In genomic region chr5:149581931-149582768, GRCh38 we compare ENCODE assay signal across 9 cellular contexts. TPM values are rescaled to one million over a fixed set of nuclear protein-coding genes. Genes with fewer than 3 reads are reported as not detected.
A peak's percentile ranks its signal among the peaks of the same experiment; 100 is the strongest.
DNase-seq lines count a peak whose midpoint lies in the region; ATAC-seq and TF ChIP-seq lines count a peak whose summit lies in the region.
"Had no signal": no experiment of that assay in that cellular context is flagged by ENCODE, and none has a peak within 500 bp of the region (broad histone marks: within the 10 kb centered on the region; RNA-seq: fewer than 3 reads in every experiment).

No MANE protein-coding gene starts in this region.

- H3K4me3 Mint-ChIP-seq in activated T-helper 1 cell treated with anti-CD3 and anti-CD28 coated beads, Interleukin-12 subunit alpha, Interleukin-12 subunit beta, Interleukin-2, Interleukin-4 antibody, amounts not matched to agents 30 ng/mL and 10 ng/mL and 1 ng/mL, durations not matched to agents 14 hours and 24 hours and 36 hours, result peak overlapping the region; percentile 43

- H3K4me2 ChIP-seq in hepatocyte, result peak overlapping the region; percentile 83

- H3K9me2 ChIP-seq in hepatocyte (replicated peaks; ENCODE audit: insufficient read depth), result no peaks in the 10 kb centered on the region

- no peaks in the 10 kb centered on the region for H3K9me3 Mint-ChIP-seq in activated T-helper 1 cell treated with anti-CD3 and anti-CD28 coated beads, Interleukin-12 subunit alpha, Interleukin-12 subunit beta, Interleukin-2, Interleukin-4 antibody, amounts not matched to agents 30 ng/mL and 10 ng/mL and 1 ng/mL, durations not matched to agents 14 hours and 24 hours and 36 hours

- H3K27me3 ChIP-seq in hepatocyte, result no peaks in the 10 kb centered on the region

- ATAC-seq in HG02938 (IDR thresholded peaks at IDR 0.05; ENCODE audit: unreplicated experiment) (no peak), GM21576 (IDR thresholded peaks at IDR 0.05; ENCODE audit: unreplicated experiment) (no peak), HG03095 (IDR thresholded peaks at IDR 0.05; ENCODE audit: unreplicated experiment) (no peak)

- DNase-seq in NCI-H510A treated with DMSO at 0.1 percent for 48 hours (lab: John Stamatoyannopoulos, UW) (peak; percentile 39), NCI-H510A (lab: John Stamatoyannopoulos, UW) (no peak), hepatocyte (ENCODE audit: low spot score) (no peak), renal cortical epithelial cell (ENCODE audit: low read depth) (peak; percentile 29)
- DNase-seq in activated T-helper 1 cell treated with anti-CD3 and anti-CD28 coated beads, Interleukin-12 subunit alpha, Interleukin-12 subunit beta, Interleukin-2, Interleukin-4 antibody, amounts not matched to agents 30 ng/mL and 10 ng/mL and 1 ng/mL, durations not matched to agents 14 hours and 24 hours and 36 hours (ENCODE audit: low spot score), result no peak

- peak overlapping the region; percentile 83 for H2AFZ ChIP-seq in hepatocyte

- no peaks in the 10 kb centered on the region for H4K20me1 ChIP-seq in hepatocyte (ENCODE audit: insufficient read depth, poor library complexity, severe bottlenecking)
- H4K20me1 ChIP-seq: BLaER1 had no signal

- H3K36me3 Mint-ChIP-seq in activated T-helper 1 cell treated with anti-CD3 and anti-CD28 coated beads, Interleukin-12 subunit alpha, Interleukin-12 subunit beta, Interleukin-2, Interleukin-4 antibody, amounts not matched to agents 30 ng/mL and 10 ng/mL and 1 ng/mL, durations not matched to agents 14 hours and 24 hours and 36 hours (ENCODE audit: low read depth), result no peaks in the 10 kb centered on the region

- H3K79me2 ChIP-seq in hepatocyte, result no peaks in the 10 kb centered on the region

- 55% methylated on average over 9 of the region's 9 CpGs for WGBS in hepatocyte (ENCODE audit: low lambda C conversion rate, missing lambda C conversion rate)

- H3K4me3 ChIP-seq in hepatocyte, result no peak overlapping the region

- H3K27ac ChIP-seq in hepatocyte, result peak overlapping the region; percentile 51
- H3K27ac ChIP-seq: BLaER1 had no signal

- no peak for TF ChIP-seq CTCF in hepatocyte (IDR thresholded peaks at IDR 0.05; ENCODE audit: poor library complexity)

- H3K27ac Mint-ChIP-seq in activated T-helper 1 cell treated with anti-CD3 and anti-CD28 coated beads, Interleukin-12 subunit alpha, Interleukin-12 subunit beta, Interleukin-2, Interleukin-4 antibody, amounts not matched to agents 30 ng/mL and 10 ng/mL and 1 ng/mL, durations not matched to agents 14 hours and 24 hours and 36 hours, result no peak overlapping the region

- peaks cover 15% of the 10 kb centered on the region for H3K4me1 ChIP-seq in hepatocyte (ENCODE audit: insufficient read depth)
- H3K4me1 ChIP-seq: BLaER1 had no signal

- H3K4me1 Mint-ChIP-seq in activated T-helper 1 cell treated with anti-CD3 and anti-CD28 coated beads, Interleukin-12 subunit alpha, Interleukin-12 subunit beta, Interleukin-2, Interleukin-4 antibody, amounts not matched to agents 30 ng/mL and 10 ng/mL and 1 ng/mL, durations not matched to agents 14 hours and 24 hours and 36 hours (ENCODE audit: low read depth), result peaks cover 11% of the 10 kb centered on the region

- H3K27me3 Mint-ChIP-seq in activated T-helper 1 cell treated with anti-CD3 and anti-CD28 coated beads, Interleukin-12 subunit alpha, Interleukin-12 subunit beta, Interleukin-2, Interleukin-4 antibody, amounts not matched to agents 30 ng/mL and 10 ng/mL and 1 ng/mL, durations not matched to agents 14 hours and 24 hours and 36 hours (ENCODE audit: insufficient read depth), result peaks cover 8% of the 10 kb centered on the region

- no peaks in the 10 kb centered on the region for H3K36me3 ChIP-seq in hepatocyte (replicated peaks; ENCODE audit: insufficient read depth, low read depth)
- H3K36me3 ChIP-seq: BLaER1 had no signal

- intact Hi-C loops in activated T-helper 1 cell treated with anti-CD3 and anti-CD28 coated beads, Interleukin-12 subunit alpha, Interleukin-12 subunit beta, Interleukin-2, Interleukin-4 antibody, amounts not matched to agents 30 ng/mL and 10 ng/mL and 1 ng/mL, durations not matched to agents 14 hours and 24 hours and 36 hours (cut with micrococcal nuclease), result loop anchor here (2.0 kb wide), 1 partner anchor 419 kb away; the partner anchor contains the start of genes HMGXB3 and TIGD6

- no peaks in the 10 kb centered on the region for H3K9me3 ChIP-seq in hepatocyte (ENCODE audit: low read depth)

RNA-seq across cellular contexts. Expression of gene ARHGEF37, which starts 0.9 kb away (rescaled TPM):
- 0.70 and 0.86 TPM in 2 replicates for total RNA-seq in activated T-helper 1 cell treated with anti-CD3 and anti-CD28 coated beads, Interleukin-12 subunit alpha, Interleukin-12 subunit beta, Interleukin-2, Interleukin-4 antibody, amounts not matched to agents 30 ng/mL and 10 ng/mL and 1 ng/mL, durations not matched to agents 14 hours and 24 hours and 36 hours
- total RNA-seq in hepatocyte (2.0 and 2.3 TPM in 2 replicates), renal cortical epithelial cell (10.2 and 10.8 TPM in 2 replicates)
- 2.9 and 3.1 TPM in 2 replicates for polyA plus RNA-seq in hepatocyte

RNA-seq across cellular contexts. Expression of gene CSNK1A1, which starts 30.9 kb away (rescaled TPM):
- 195 and 205 TPM in 2 replicates for total RNA-seq in activated T-helper 1 cell treated with anti-CD3 and anti-CD28 coated beads, Interleukin-12 subunit alpha, Interleukin-12 subunit beta, Interleukin-2, Interleukin-4 antibody, amounts not matched to agents 30 ng/mL and 10 ng/mL and 1 ng/mL, durations not matched to agents 14 hours and 24 hours and 36 hours
- total RNA-seq in hepatocyte, result 220 and 231 TPM in 2 replicates
- polyA plus RNA-seq in hepatocyte, result 102 and 106 TPM in 2 replicates
- total RNA-seq in renal cortical epithelial cell, result 316 and 512 TPM in 2 replicates

Comparison
In these comparisons a context has a peak if more than half of its experiments do, and no peak if none do; other contexts are left out.
1. DNase-seq: peak in NCI-H510A treated with DMSO at 0.1 percent for 48 hours (single experiment) and renal cortical epithelial cell (single experiment); none in NCI-H510A (single experiment), activated T-helper 1 cell treated with anti-CD3 and anti-CD28 coated beads, Interleukin-12 subunit alpha, Interleukin-12 subunit beta, Interleukin-2, Interleukin-4 antibody, amounts not matched to agents 30 ng/mL and 10 ng/mL and 1 ng/mL, durations not matched to agents 14 hours and 24 hours and 36 hours (single experiment) and hepatocyte (single experiment).